Comparison of ENCODE assay signal across 12 cellular contexts in the genomic region with DNA sequence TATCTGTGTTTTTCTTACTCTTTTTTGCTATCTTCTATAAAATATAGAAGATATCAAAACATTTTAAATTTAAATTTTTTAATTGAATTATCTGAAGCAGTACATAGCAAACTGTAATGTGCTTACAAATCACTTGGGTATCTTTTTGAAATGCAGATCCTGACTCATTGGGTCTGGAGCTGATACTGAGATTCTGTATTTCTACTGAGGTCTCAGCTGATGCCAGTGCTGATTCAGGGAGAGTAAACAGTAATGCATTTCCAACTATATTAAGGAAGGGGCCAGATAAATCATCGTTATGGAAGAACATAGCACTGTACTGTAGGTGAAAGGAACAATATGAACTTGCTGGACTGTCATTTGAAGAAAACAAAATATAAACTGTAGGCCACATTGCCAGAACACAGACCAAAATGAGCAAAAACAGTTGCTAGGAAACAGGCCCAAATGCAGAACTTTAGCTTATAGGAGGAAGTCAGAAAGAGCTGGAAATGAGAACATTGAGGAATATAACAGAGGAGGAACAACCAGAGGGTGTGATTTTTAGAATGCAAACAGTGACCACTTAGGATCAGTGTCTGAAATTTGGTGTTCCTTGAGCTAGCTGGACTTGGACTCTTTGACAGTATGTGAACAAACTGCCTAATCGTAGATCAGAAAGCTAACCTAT. TPM values are rescaled to one million over a fixed set of nuclear protein-coding genes. Genes with fewer than 3 reads are reported as not detected.
DNase-seq lines count a peak whose midpoint lies in the region; ATAC-seq and TF ChIP-seq lines count a peak whose summit lies in the region.
"Had no signal": no experiment of that assay in that cellular context is flagged by ENCODE, and none has a peak within 500 bp of the region (broad histone marks: within the 10 kb centered on the region; RNA-seq: fewer than 3 reads in every experiment).

No MANE protein-coding gene starts in this region.

- peaks cover 80% of the 10 kb centered on the region for H3K4me1 Mint-ChIP-seq in activated naive CD4-positive, alpha-beta T cell treated with anti-CD3 and anti-CD28 coated beads, Interleukin-2, amount 50 U/mL, for 24 hours
- H3K4me1 Mint-ChIP-seq in stimulated activated naive CD8-positive, alpha-beta T cell treated with anti-CD3 and anti-CD28 coated beads, Interleukin-15, amount 100 ng/mL, for 72 hours, result peaks cover 44% of the 10 kb centered on the region

- H3K4me3 ChIP-seq in SU-DHL-6 (ENCODE audit: insufficient read depth, low read length, poor library complexity, severe bottlenecking), result no peak overlapping the region
- H3K4me3 ChIP-seq in effector memory CD4-positive, alpha-beta T cell (ENCODE audit: insufficient read depth, low read depth, low read length, poor library complexity, severe bottlenecking), result no peak overlapping the region

- H3K36me3 ChIP-seq in SU-DHL-6 (ENCODE audit: low read length), result peaks cover 24% of the 10 kb centered on the region; the same call in 1 of the 2 replicates
- peaks cover 5% of the 10 kb centered on the region for H3K36me3 ChIP-seq in effector memory CD4-positive, alpha-beta T cell (ENCODE audit: control insufficient read depth, insufficient read depth, low read length)

- H3K9me3 Mint-ChIP-seq in activated naive CD4-positive, alpha-beta T cell treated with anti-CD3 and anti-CD28 coated beads, Interleukin-2, amount 50 U/mL, for 24 hours, result no peaks in the 10 kb centered on the region
- H3K9me3 Mint-ChIP-seq in stimulated activated naive CD8-positive, alpha-beta T cell treated with anti-CD3 and anti-CD28 coated beads, Interleukin-15, amount 100 ng/mL, for 72 hours, result no peaks in the 10 kb centered on the region

- peaks cover 84% of the 10 kb centered on the region for H3K79me2 ChIP-seq in SU-DHL-6 (ENCODE audit: insufficient read depth, low read length)

- no peak overlapping the region for H2AFZ ChIP-seq in SU-DHL-6 (ENCODE audit: low read depth, low read length, severe bottlenecking)

- peaks cover 11% of the 10 kb centered on the region for H3K36me3 Mint-ChIP-seq in activated naive CD4-positive, alpha-beta T cell treated with anti-CD3 and anti-CD28 coated beads, Interleukin-2, amount 50 U/mL, for 24 hours

- H3K9ac ChIP-seq in SU-DHL-6 (ENCODE audit: low read length), result no peak overlapping the region

- no peaks in the 10 kb centered on the region for H3K9me3 ChIP-seq in SU-DHL-6 (ENCODE audit: insufficient read depth, low read length)
- no peaks in the 10 kb centered on the region for H3K9me3 ChIP-seq in effector memory CD4-positive, alpha-beta T cell (ENCODE audit: control insufficient read depth, low read length)

- intact Hi-C loops in left colon (cut with DNase I, micrococcal nuclease), result no loop called here
- intact Hi-C loops in sciatic nerve (cut with DNase I), result no loop called here

- no peak for TF ChIP-seq CTCF in SU-DHL-6 (IDR thresholded peaks at IDR 0.05; ENCODE audit: insufficient read depth, low read length, poor library complexity, severe bottlenecking)

- H4K20me1 ChIP-seq in SU-DHL-6 (ENCODE audit: low read depth, low read length), result peaks cover 13% of the 10 kb centered on the region

- H3K27ac ChIP-seq in SU-DHL-6 (ENCODE audit: low read depth, low read length), result peak overlapping the region; percentile 27; the same call in 1 of the 2 replicates
- H3K27ac ChIP-seq in effector memory CD4-positive, alpha-beta T cell (ENCODE audit: insufficient read depth, low read length, poor library complexity, severe bottlenecking), result peak overlapping the region; percentile 49

- DNase-seq in activated naive CD4-positive, alpha-beta T cell (lab: John Stamatoyannopoulos, UW), result no peak
- DNase-seq in effector memory CD4-positive, alpha-beta T cell, result no peak
- no peak for DNase-seq in stimulated activated naive CD8-positive, alpha-beta T cell treated with anti-CD3 and anti-CD28 coated beads, Interleukin-15, amount 100 ng/mL, for 72 hours
- DNase-seq in left colon (no peak), sciatic nerve (ENCODE audit: low spot score) (no peak), NCI-H1436 (lab: John Stamatoyannopoulos, UW) (no peak)
- DNase-seq: C1 segment of cervical spinal cord, NCI-H187, retina had no signal

- ATAC-seq in stimulated activated naive CD8-positive, alpha-beta T cell treated with anti-CD3 and anti-CD28 coated beads, Interleukin-15, amount 100 ng/mL, for 72 hours, result no peak
- ATAC-seq in left colon (no peak), sciatic nerve (no peak)
- ATAC-seq: Right ventricle myocardium inferior had no signal

- H3K27ac Mint-ChIP-seq in activated naive CD4-positive, alpha-beta T cell treated with anti-CD3 and anti-CD28 coated beads, Interleukin-2, amount 50 U/mL, for 24 hours, result peak overlapping the region; percentile 52
- H3K27ac Mint-ChIP-seq in stimulated activated naive CD8-positive, alpha-beta T cell treated with anti-CD3 and anti-CD28 coated beads, Interleukin-15, amount 100 ng/mL, for 72 hours, result peak overlapping the region; percentile 1 to 92

- H3K27me3 Mint-ChIP-seq in activated naive CD4-positive, alpha-beta T cell treated with anti-CD3 and anti-CD28 coated beads, Interleukin-2, amount 50 U/mL, for 24 hours, result no peaks in the 10 kb centered on the region
- no peaks in the 10 kb centered on the region for H3K27me3 Mint-ChIP-seq in stimulated activated naive CD8-positive, alpha-beta T cell treated with anti-CD3 and anti-CD28 coated beads, Interleukin-15, amount 100 ng/mL, for 72 hours

- peak overlapping the region; percentile 100 for H3K4me2 ChIP-seq in SU-DHL-6 (ENCODE audit: low read depth, low read length, poor library complexity, severe bottlenecking)

- H3K4me1 ChIP-seq in effector memory CD4-positive, alpha-beta T cell (ENCODE audit: control insufficient read depth, insufficient read depth, low read length, poor library complexity, severe bottlenecking), result peaks cover 26% of the 10 kb centered on the region

- peaks cover 9% of the 10 kb centered on the region; the same call in 1 of the 2 replicates for H3F3A ChIP-seq in SU-DHL-6 (ENCODE audit: insufficient read depth)

- peak overlapping the region; percentile 94 for H3K4me3 Mint-ChIP-seq in activated naive CD4-positive, alpha-beta T cell treated with anti-CD3 and anti-CD28 coated beads, Interleukin-2, amount 50 U/mL, for 24 hours
- peak overlapping the region; percentile 26 to 72 for H3K4me3 Mint-ChIP-seq in stimulated activated naive CD8-positive, alpha-beta T cell treated with anti-CD3 and anti-CD28 coated beads, Interleukin-15, amount 100 ng/mL, for 72 hours

- H3K9me2 ChIP-seq in SU-DHL-6 (replicated peaks; ENCODE audit: insufficient read depth, low read length), result no peaks in the 10 kb centered on the region

- H3K27me3 ChIP-seq in SU-DHL-6 (ENCODE audit: low read length), result no peaks in the 10 kb centered on the region
- no peaks in the 10 kb centered on the region for H3K27me3 ChIP-seq in effector memory CD4-positive, alpha-beta T cell (replicated peaks; ENCODE audit: control insufficient read depth, insufficient read depth, low read length, poor library complexity, severe bottlenecking)

RNA-seq across cellular contexts. Expression of a gene that starts 3.3 kb away (rescaled TPM):
- total RNA-seq in left colon, result 10 to 100 TPM; 11.3 to 11.8 TPM
- total RNA-seq in sciatic nerve, result 27.5 TPM
